Comparison of ENCODE assay signal across 8 cellular contexts in the genomic region with DNA sequence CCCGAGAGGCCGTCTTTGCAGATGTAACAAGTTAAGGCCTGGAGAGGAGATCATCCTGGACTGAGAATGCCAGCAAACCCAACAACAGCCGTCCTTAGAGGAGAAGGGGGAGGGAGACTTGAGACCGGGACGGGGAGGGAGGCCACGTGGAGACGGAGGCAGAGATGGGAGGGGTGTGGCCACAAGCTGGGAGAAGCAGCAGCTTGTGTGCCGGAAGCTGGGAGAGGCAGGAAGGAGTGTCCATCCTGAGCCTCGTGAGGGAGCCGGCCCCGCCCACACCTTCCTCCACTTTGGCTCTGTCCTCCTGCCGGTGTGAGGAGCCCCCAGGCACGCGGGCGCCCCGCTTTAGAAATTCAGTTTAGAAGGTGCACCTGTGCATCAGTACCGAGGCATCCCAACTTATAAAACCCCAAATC.
DNase-seq lines count a peak whose midpoint lies in the region; ATAC-seq lines count a peak whose summit lies in the region.

No MANE protein-coding gene starts in this region.

- H3K4me1 Mint-ChIP-seq in activated T-helper 2 cell treated with anti-CD3 and anti-CD28 coated beads, Interferon-gamma antibody, Interleukin-2, Interleukin-4, amounts not matched to agents 10 μg/mL and 5 μg/mL and 100 μg/mL, durations not matched to agents 14 hours and 24 hours and 36 hours (ENCODE audit: low read depth) = peaks cover 14% of the 10 kb centered on the region
- peaks cover 14% of the 10 kb centered on the region for H3K4me1 Mint-ChIP-seq in stimulated activated naive CD8-positive, alpha-beta T cell treated with anti-CD3 and anti-CD28 coated beads, Interleukin-15, amount 100 ng/mL, for 72 hours

- ATAC-seq in GM18511 (IDR thresholded peaks at IDR 0.05; ENCODE audit: unreplicated experiment) (peak; percentile 29), GM18520 (IDR thresholded peaks at IDR 0.05; ENCODE audit: unreplicated experiment) (no peak), HG03439 (IDR thresholded peaks at IDR 0.05; ENCODE audit: unreplicated experiment) (no peak)
- ATAC-seq in stimulated activated naive CD8-positive, alpha-beta T cell treated with anti-CD3 and anti-CD28 coated beads, Interleukin-15, amount 100 ng/mL, for 72 hours = no peak

- DNase-seq in AG08395 (ENCODE audit: low spot score) = peak; percentile 82
- peak; percentile 89 for DNase-seq in NCI-H2227 treated with DMSO at 0.1 percent for 48 hours (lab: John Stamatoyannopoulos, UW)
- no peak for DNase-seq in activated T-helper 2 cell treated with anti-CD3 and anti-CD28 coated beads, Interferon-gamma antibody, Interleukin-2, Interleukin-4, amounts not matched to agents 10 μg/mL and 5 μg/mL and 100 μg/mL, durations not matched to agents 14 hours and 24 hours and 36 hours (ENCODE audit: low spot score)
- peak; percentile 86 for DNase-seq in iPS-NIHi11 (ENCODE audit: low spot score)
- peak in 1 of 2 donors; percentile 11 for DNase-seq in stimulated activated naive CD8-positive, alpha-beta T cell treated with anti-CD3 and anti-CD28 coated beads, Interleukin-15, amount 100 ng/mL, for 72 hours

- intact Hi-C loops in activated T-helper 2 cell treated with anti-CD3 and anti-CD28 coated beads, Interferon-gamma antibody, Interleukin-2, Interleukin-4, amounts not matched to agents 10 μg/mL and 5 μg/mL and 100 μg/mL, durations not matched to agents 14 hours and 24 hours and 36 hours (cut with micrococcal nuclease) = loop anchor here (5.0 kb wide), 1 partner anchor 255 kb away; no protein-coding TSS in a partner anchor

- no peak overlapping the region for H3K27ac Mint-ChIP-seq in activated T-helper 2 cell treated with anti-CD3 and anti-CD28 coated beads, Interferon-gamma antibody, Interleukin-2, Interleukin-4, amounts not matched to agents 10 μg/mL and 5 μg/mL and 100 μg/mL, durations not matched to agents 14 hours and 24 hours and 36 hours
- no peak overlapping the region for H3K27ac Mint-ChIP-seq in stimulated activated naive CD8-positive, alpha-beta T cell treated with anti-CD3 and anti-CD28 coated beads, Interleukin-15, amount 100 ng/mL, for 72 hours

- no peaks in the 10 kb centered on the region for H3K9me3 Mint-ChIP-seq in activated T-helper 2 cell treated with anti-CD3 and anti-CD28 coated beads, Interferon-gamma antibody, Interleukin-2, Interleukin-4, amounts not matched to agents 10 μg/mL and 5 μg/mL and 100 μg/mL, durations not matched to agents 14 hours and 24 hours and 36 hours
- H3K9me3 Mint-ChIP-seq in stimulated activated naive CD8-positive, alpha-beta T cell treated with anti-CD3 and anti-CD28 coated beads, Interleukin-15, amount 100 ng/mL, for 72 hours = no peaks in the 10 kb centered on the region

- H3K36me3 Mint-ChIP-seq in activated T-helper 2 cell treated with anti-CD3 and anti-CD28 coated beads, Interferon-gamma antibody, Interleukin-2, Interleukin-4, amounts not matched to agents 10 μg/mL and 5 μg/mL and 100 μg/mL, durations not matched to agents 14 hours and 24 hours and 36 hours (ENCODE audit: low read depth) = no peaks in the 10 kb centered on the region

- peak overlapping the region; percentile 58 for H3K4me3 Mint-ChIP-seq in activated T-helper 2 cell treated with anti-CD3 and anti-CD28 coated beads, Interferon-gamma antibody, Interleukin-2, Interleukin-4, amounts not matched to agents 10 μg/mL and 5 μg/mL and 100 μg/mL, durations not matched to agents 14 hours and 24 hours and 36 hours (ENCODE audit: low read depth)
- H3K4me3 Mint-ChIP-seq in stimulated activated naive CD8-positive, alpha-beta T cell treated with anti-CD3 and anti-CD28 coated beads, Interleukin-15, amount 100 ng/mL, for 72 hours = peak overlapping the region; percentile 62 to 66

- H3K27me3 Mint-ChIP-seq in activated T-helper 2 cell treated with anti-CD3 and anti-CD28 coated beads, Interferon-gamma antibody, Interleukin-2, Interleukin-4, amounts not matched to agents 10 μg/mL and 5 μg/mL and 100 μg/mL, durations not matched to agents 14 hours and 24 hours and 36 hours (ENCODE audit: low read depth) = no peaks in the 10 kb centered on the region
- no peaks in the 10 kb centered on the region for H3K27me3 Mint-ChIP-seq in stimulated activated naive CD8-positive, alpha-beta T cell treated with anti-CD3 and anti-CD28 coated beads, Interleukin-15, amount 100 ng/mL, for 72 hours
